Comparison of ENCODE assay signal across 20 cellular contexts in the genomic region with DNA sequence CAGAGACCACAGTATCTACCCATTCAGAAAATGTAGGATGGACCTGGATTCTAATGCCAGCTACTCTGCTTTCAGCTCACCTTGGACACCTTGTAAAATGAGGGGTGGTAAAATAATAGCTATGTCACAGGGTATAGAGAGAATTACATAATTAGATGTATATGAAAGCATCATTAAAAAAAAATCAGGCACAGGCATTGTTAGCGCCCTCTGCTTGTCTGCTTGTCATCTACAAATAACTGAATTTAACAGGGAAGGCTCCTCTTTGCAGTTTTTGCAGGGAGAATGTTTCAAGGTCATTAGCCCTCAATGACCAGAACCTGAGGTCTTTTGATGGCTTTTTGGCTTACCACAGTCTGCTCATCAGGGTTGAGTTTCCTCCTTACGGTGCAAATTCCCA. TPM values are rescaled to one million over a fixed set of nuclear protein-coding genes. Genes with fewer than 3 reads are reported as not detected.
DNase-seq lines count a peak whose midpoint lies in the region; ATAC-seq and TF ChIP-seq lines count a peak whose summit lies in the region.
"Had no signal": no experiment of that assay in that cellular context is flagged by ENCODE, and none has a peak within 500 bp of the region (broad histone marks: within the 10 kb centered on the region; RNA-seq: fewer than 3 reads in every experiment).

No MANE protein-coding gene starts in this region.

- no peaks in the 10 kb centered on the region for H3K27me3 ChIP-seq in A673 (replicated peaks; ENCODE audit: insufficient read depth, low read depth, low read length, poor library complexity)
- no peaks in the 10 kb centered on the region for H3K27me3 ChIP-seq in GM23338 (ENCODE audit: insufficient read depth)
- H3K27me3 ChIP-seq in Panc1 (ENCODE audit: control insufficient read depth, insufficient read depth, low read length), result no peaks in the 10 kb centered on the region
- H3K27me3 ChIP-seq in heart right ventricle, result no peaks in the 10 kb centered on the region
- H3K27me3 ChIP-seq: tibial artery had no signal

- no peaks in the 10 kb centered on the region; the same call in 1 of the 2 replicates for H4K20me1 ChIP-seq in GM23338 (replicated peaks; ENCODE audit: insufficient read depth)

- TF ChIP-seq CTCF in A673 (conservative IDR thresholded peaks at IDR 0.05; ENCODE audit: low read depth, low read length) (peak; percentile 58), GM23338 (conservative IDR thresholded peaks at IDR 0.05; ENCODE audit: low read depth in 2 of 2) (peak; percentile 49 to 62), Panc1 (IDR thresholded peaks at IDR 0.05) (peak; percentile 48), epithelial cell of esophagus (IDR thresholded peaks at IDR 0.05; ENCODE audit: insufficient read depth, low read depth, low read length, missing control alignments) (peak; percentile 20), heart right ventricle (IDR thresholded peaks at IDR 0.05) (no peak)

- POLR2A ChIA-PET in A673 (lab: Charles Lee; ENCODE audit: low non-redundant PET) (no interaction called here), Panc1 (lab: Charles Lee) (no interaction called here)

- DNase-seq in A673 (ENCODE audit: low spot score) (no peak), GM23338 (ENCODE audit: low spot score) (no peak), Panc1 (ENCODE audit: low read depth, low spot score) (no peak), epithelial cell of esophagus (ENCODE audit: low read depth) (no peak), heart right ventricle (no peak), NCI-H524 treated with DMSO at 0.1 percent for 48 hours (lab: John Stamatoyannopoulos, UW) (no peak), COLO668 (lab: John Stamatoyannopoulos, UW; ENCODE audit: unreplicated experiment) (no peak)
- DNase-seq: activated naive CD4-positive, alpha-beta T cell treated with Interleukin-2 at 50 U/mL for 16 hours; Calu3; effector CD4-positive, alpha-beta T cell; GOT3; NCI-H1436 treated with DMSO at 0.1 percent for 48 hours; NCI-H345; right cardiac atrium; stimulated activated CD4-positive, alpha-beta T cell treated with anti-CD3 and anti-CD28 coated beads, Interleukin-4, amount 100 ng/mL, for 1 hour; tibial artery had no signal

- in situ Hi-C loops in Panc1 (cut with HindIII; ENCODE audit: low pct_unique_long_range_greater_than_20kb, low sequenced_read_pairs), result no loop called here

- H3K4me1 ChIP-seq in A673 (ENCODE audit: insufficient read depth, low read length, poor library complexity, severe bottlenecking) (peaks cover 36% of the 10 kb centered on the region), GM23338 (ENCODE audit: insufficient read depth) (no peaks in the 10 kb centered on the region), Panc1 (ENCODE audit: control insufficient read depth, insufficient read depth, low read length) (no peaks in the 10 kb centered on the region), heart right ventricle (peaks cover 0 to 8% (median 0%) of the 10 kb centered on the region in 9 donors)

- H3K9me2 ChIP-seq in GM23338 (ENCODE audit: insufficient read depth), result no peaks in the 10 kb centered on the region

- no peak overlapping the region for H3K4me3 ChIP-seq in A673 (ENCODE audit: low read depth, low read length, poor library complexity, severe bottlenecking)
- H3K4me3 ChIP-seq in GM23338, result no peak overlapping the region
- no peak overlapping the region for H3K4me3 ChIP-seq in Panc1 (ENCODE audit: low read depth in 2 of 2, low read length in 2 of 2)
- no peak overlapping the region for H3K4me3 ChIP-seq in epithelial cell of esophagus (ENCODE audit: low read length)
- H3K4me3 ChIP-seq in heart right ventricle, result no peak overlapping the region
- H3K4me3 ChIP-seq: lung, tibial artery had no signal

- peak overlapping the region; percentile 84 for H3K27ac ChIP-seq in A673 (ENCODE audit: low read depth, low read length, poor library complexity, severe bottlenecking)
- no peak overlapping the region for H3K27ac ChIP-seq in GM23338 (ENCODE audit: low read depth)
- no peak overlapping the region for H3K27ac ChIP-seq in Panc1 (ENCODE audit: low read length)
- no peak overlapping the region for H3K27ac ChIP-seq in heart right ventricle

- ATAC-seq in GM23338 (no peak), Panc1 (no peak), GM19328 (IDR thresholded peaks at IDR 0.05; ENCODE audit: unreplicated experiment) (no peak), heart right ventricle (no peak)
- ATAC-seq: right cardiac atrium had no signal

- peaks cover 61% of the 10 kb centered on the region for H3K36me3 Mint-ChIP-seq in GM23338 (ENCODE audit: low read depth)

- WGBS in heart right ventricle, 2 donors, result 92 to 95% methylated on average over 2 of the region's 2 CpGs

- H3K4me3 Mint-ChIP-seq in GM23338, result no peak overlapping the region
- H3K4me3 Mint-ChIP-seq: neural crest cell had no signal

- intact Hi-C loops in A673 (cut with micrococcal nuclease; ENCODE audit: unreplicated experiment) (no loop called here), Panc1 (cut with micrococcal nuclease; ENCODE audit: unreplicated experiment) (no loop called here), heart right ventricle (cut with DNase I) (loop anchor here in 1 of 10 donors (5.0 kb wide), 1 partner anchor 256 kb away; no protein-coding TSS in a partner anchor)

- peaks cover 41% of the 10 kb centered on the region for H3K36me3 ChIP-seq in A673 (ENCODE audit: insufficient read depth, low read length, poor library complexity, severe bottlenecking)
- peaks cover 15% of the 10 kb centered on the region; the same call in 1 of the 2 replicates for H3K36me3 ChIP-seq in GM23338 (ENCODE audit: insufficient read depth)
- H3K36me3 ChIP-seq in Panc1 (ENCODE audit: control insufficient read depth, insufficient read depth, low read length), result peaks cover 3% of the 10 kb centered on the region
- peaks cover 0 to 97% (median 35%) of the 10 kb centered on the region in 9 donors for H3K36me3 ChIP-seq in heart right ventricle

- no TSS peak for BruUV-seq in A673 (replicated peaks; lab: Mats Ljungman, UMichigan)
- BruUV-seq in Panc1 (replicated peaks; lab: Mats Ljungman, UMichigan), result no TSS peak

- no peaks in the 10 kb centered on the region for H3K79me2 ChIP-seq in GM23338 (replicated peaks; ENCODE audit: insufficient read depth)

- H3K4me1 Mint-ChIP-seq in GM23338, result peaks cover 6% of the 10 kb centered on the region
- H3K4me1 Mint-ChIP-seq: neural crest cell had no signal

- no peak overlapping the region for H3K27ac Mint-ChIP-seq in GM23338

- H3K9me3 ChIP-seq in A673 (ENCODE audit: low read depth, low read length, poor library complexity, severe bottlenecking) (no peaks in the 10 kb centered on the region), Panc1 (ENCODE audit: control insufficient read depth, insufficient read depth, low read depth, low read length) (no peaks in the 10 kb centered on the region), heart right ventricle (no peaks in the 10 kb centered on the region)
- H3K9me3 ChIP-seq: tibial artery had no signal

- CTCF ChIA-PET in A673 (lab: Charles Lee) (no interaction called here), Panc1 (lab: Charles Lee) (no interaction called here)

- H2AFZ ChIP-seq in GM23338, result no peak overlapping the region

- no peaks in the 10 kb centered on the region for H3K27me3 Mint-ChIP-seq in GM23338 (ENCODE audit: insufficient read depth, low read depth, poor library complexity)
- H3K27me3 Mint-ChIP-seq: IgD-negative memory B cell had no signal

- H3K4me2 ChIP-seq in GM23338, result no peak overlapping the region

- no peaks in the 10 kb centered on the region for H3K9me3 Mint-ChIP-seq in GM23338
- H3K9me3 Mint-ChIP-seq: IgD-negative memory B cell, neural crest cell had no signal

- no peaks in the 10 kb centered on the region for H3F3A ChIP-seq in GM23338 (replicated peaks; ENCODE audit: low read depth)

TF ChIP-seq in GM23338, 12 proteins besides CTCF, POLR2A, EP300 and RAD21 (continues in another document):
- TF ChIP-seq EZH2 (IDR thresholded peaks at IDR 0.05; ENCODE audit: low read depth, unreplicated experiment) (no peak), NANOG (IDR thresholded peaks at IDR 0.05; ENCODE audit: borderline replicate concordance) (no peak), CREB1 (CRISPR knock-in tag; IDR thresholded peaks at IDR 0.05; ENCODE audit: low read depth) (no peak), EZH2phosphoT487 (IDR thresholded peaks at IDR 0.05; ENCODE audit: unreplicated experiment) (no peak), POLR2AphosphoS5 (IDR thresholded peaks at IDR 0.05; ENCODE audit: low read depth) (no peak), JUNB (IDR thresholded peaks at IDR 0.05; ENCODE audit: unreplicated experiment) (no peak), ZNF331 (CRISPR knock-in tag; IDR thresholded peaks at IDR 0.05; ENCODE audit: low read depth) (no peak), ZNF114 (CRISPR knock-in tag; IDR thresholded peaks at IDR 0.05) (no peak)
- TF ChIP-seq, protein P1, sequence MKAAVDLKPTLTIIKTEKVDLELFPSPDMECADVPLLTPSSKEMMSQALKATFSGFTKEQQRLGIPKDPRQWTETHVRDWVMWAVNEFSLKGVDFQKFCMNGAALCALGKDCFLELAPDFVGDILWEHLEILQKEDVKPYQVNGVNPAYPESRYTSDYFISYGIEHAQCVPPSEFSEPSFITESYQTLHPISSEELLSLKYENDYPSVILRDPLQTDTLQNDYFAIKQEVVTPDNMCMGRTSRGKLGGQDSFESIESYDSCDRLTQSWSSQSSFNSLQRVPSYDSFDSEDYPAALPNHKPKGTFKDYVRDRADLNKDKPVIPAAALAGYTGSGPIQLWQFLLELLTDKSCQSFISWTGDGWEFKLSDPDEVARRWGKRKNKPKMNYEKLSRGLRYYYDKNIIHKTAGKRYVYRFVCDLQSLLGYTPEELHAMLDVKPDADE (IDR thresholded peaks at IDR 0.05), result no peak

RNA-seq across cellular contexts. Expression of gene GPR21, which starts 58.0 kb away (rescaled TPM):
- total RNA-seq in A673 (2021) (0.31 TPM in 1 of 2 replicates, not detected in the other), Panc1 (2021; ENCODE audit: unreplicated experiment) (not detected), heart right ventricle (under 1 TPM in 7 of 10 donors, not detected in 3; 0.32 to 0.95 (median 0.65) TPM)
- total RNA-seq in GM23338 (2014; rRNA removed; shearing (Covaris generic)), result 0.90 and 1.9 TPM in 2 replicates
- polyA plus RNA-seq in GM23338 (2016; fragmentation: Nextera tagmentation; extraction: Ambion mirVana) (0.24 TPM in 1 of 2 replicates, not detected in the other), heart right ventricle (under 1 TPM in 1 of 2 donors, not detected in 1; 0.25 TPM)
- not detected for polyA plus RNA-seq in Panc1 (2012; ENCODE audit: insufficient read length)
- polyA plus RNA-seq: IgD-negative memory B cell had no signal

Comparison
In these comparisons a context has a peak if more than half of its experiments do, and no peak if none do; other contexts are left out.
1. CTCF ChIP-seq: peak in A673 (single experiment), GM23338 (2 of 2), Panc1 (single experiment) and epithelial cell of esophagus (single experiment); none in heart right ventricle (0 of 9).